ENCODE assay signal across 1 cellular context in genomic region chr10:79449181-79450146, GRCh38.
TF ChIP-seq lines count a peak whose summit lies in the region.

No MANE protein-coding gene starts in this region.

TF ChIP-seq in H1, 55 proteins besides CTCF, POLR2A, EP300 and RAD21 (continued from another document):
- TF ChIP-seq ATF2 (IDR thresholded peaks at IDR 0.05; ENCODE audit: low read length) (no peak), EGR1 (IDR thresholded peaks at IDR 0.05; ENCODE audit: borderline replicate concordance, low read depth, low read length) (no peak)
TF ChIP-seq in H1: peak in this region for 0.
